15 cellular contexts compared by ENCODE assay signal in genomic region chr3:173410836-173411235, GRCh38. TPM values are rescaled to one million over a fixed set of nuclear protein-coding genes. Genes with fewer than 3 reads are reported as not detected.
DNase-seq lines count a peak whose midpoint lies in the region; ATAC-seq and TF ChIP-seq lines count a peak whose summit lies in the region.
"Had no signal": no experiment of that assay in that cellular context is flagged by ENCODE, and none has a peak within 500 bp of the region (broad histone marks: within the 10 kb centered on the region; RNA-seq: fewer than 3 reads in every experiment).

No MANE protein-coding gene starts in this region.

- H3K27ac ChIP-seq in left lung, result no peak overlapping the region
- H3K27ac ChIP-seq in tibial nerve, result no peak overlapping the region

- DNase-seq in Ammon's horn (ENCODE audit: low spot score) (peak; percentile 66), NCI-H1105 treated with DMSO at 0.1 percent for 48 hours (lab: John Stamatoyannopoulos, UW) (peak; percentile 86), NCI-H748 treated with DMSO at 0.1 percent for 48 hours (lab: John Stamatoyannopoulos, UW) (peak; percentile 68), left lung (no peak), tibial nerve (ENCODE audit: low spot score in 2 of 2) (no peak)
- no peak for DNase-seq in stimulated activated naive CD4-positive, alpha-beta T cell treated with Interleukin-2 at 50 U/mL for 16 hours (lab: John Stamatoyannopoulos, UW)
- DNase-seq: activated CD4-positive, alpha-beta T cell treated with anti-CD3 and anti-CD28 coated beads for 48 hours; activated T-cell treated with anti-CD3 and anti-CD28 coated beads, Interleukin-2, amount 50 U/mL, for 1 hour; dermis blood vessel endothelial cell; DND-41; NCI-H1930; stimulated activated CD4-positive, alpha-beta T cell treated with anti-CD3 and anti-CD28 coated beads, Interleukin-15, amount 100 ng/mL, for 24 hours; T-helper 2 cell had no signal

- H3K9me3 ChIP-seq in left lung (no peaks in the 10 kb centered on the region), tibial nerve (no peaks in the 10 kb centered on the region)

- no peak for TF ChIP-seq POLR2A in tibial nerve (IDR thresholded peaks at IDR 0.05)

- 52 to 83% methylated on average over 1 of the region's 1 CpG for WGBS in tibial nerve, 2 donors

- peak; percentile 76 for ATAC-seq in left lung
- no peak for ATAC-seq in GM21529 (IDR thresholded peaks at IDR 0.05; ENCODE audit: unreplicated experiment)
- ATAC-seq in HG03280 (IDR thresholded peaks at IDR 0.05; ENCODE audit: unreplicated experiment), result no peak

- no peak for TF ChIP-seq EP300 in tibial nerve (IDR thresholded peaks at IDR 0.05)

- intact Hi-C loops in left lung (cut with DNase I), result no loop called here

- no peaks in the 10 kb centered on the region for H3K36me3 ChIP-seq in left lung
- H3K36me3 ChIP-seq in tibial nerve, result no peaks in the 10 kb centered on the region

- TF ChIP-seq CTCF in left lung (IDR thresholded peaks at IDR 0.05) (no peak), tibial nerve (IDR thresholded peaks at IDR 0.05) (no peak)

- H3K4me3 ChIP-seq in left lung (no peak overlapping the region), tibial nerve (no peak overlapping the region)

- H3K27me3 ChIP-seq in left lung, result no peaks in the 10 kb centered on the region
- no peaks in the 10 kb centered on the region for H3K27me3 ChIP-seq in tibial nerve

- H3K4me1 ChIP-seq in left lung (peaks cover 3 to 6% of the 10 kb centered on the region in 2 donors), tibial nerve (peaks cover 0 to 14% (median 5%) of the 10 kb centered on the region in 4 donors)

RNA-seq across cellular contexts. Expression of gene NLGN1, which starts 13.3 kb away (rescaled TPM):
- total RNA-seq in left lung, result 1 to 10 TPM; 3.1 to 4.3 TPM
- total RNA-seq in tibial nerve, result 10 to 100 TPM; 21.6 to 50.7 (median 30.4) TPM

Comparison
In these comparisons a context has a peak if more than half of its experiments do, and no peak if none do; other contexts are left out.
1. DNase-seq: peak in Ammon's horn (single experiment), NCI-H1105 treated with DMSO at 0.1 percent for 48 hours (single experiment) and NCI-H748 treated with DMSO at 0.1 percent for 48 hours (single experiment); none in left lung (0 of 2), stimulated activated naive CD4-positive, alpha-beta T cell treated with Interleukin-2 at 50 U/mL for 16 hours (single experiment) and tibial nerve (0 of 2).
2. RNA of gene NLGN1, which starts 13.3 kb away (total RNA-seq): 21.6 to 50.7 TPM in tibial nerve; 3.1 to 4.3 TPM in left lung; every median in the first group is over 4 times any median in the second.